In the genomic region with DNA sequence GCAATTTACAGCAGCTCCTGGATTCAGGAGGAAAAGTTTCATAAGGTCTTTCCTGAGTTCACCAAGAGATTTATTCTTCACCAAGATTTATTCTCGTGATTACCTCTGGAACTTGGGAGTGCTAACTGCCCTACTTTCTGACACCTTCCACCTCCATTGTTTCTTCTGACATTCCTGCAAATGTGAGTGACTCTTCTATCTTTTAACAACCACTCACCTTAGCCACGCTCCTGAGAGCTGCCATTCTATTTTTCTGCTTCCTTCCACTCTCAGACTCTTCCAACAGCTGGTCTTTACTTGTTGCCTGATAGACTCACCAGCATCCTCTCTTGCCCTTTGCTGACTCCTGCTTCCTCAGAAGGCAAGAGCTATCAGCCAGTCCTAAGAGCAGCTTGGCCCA, we compare ENCODE assay signal across 22 cellular contexts. TPM values are rescaled to one million over a fixed set of nuclear protein-coding genes. Genes with fewer than 3 reads are reported as not detected.
A peak's percentile ranks its signal among the peaks of the same experiment; 100 is the strongest.
DNase-seq lines count a peak whose midpoint lies in the region; ATAC-seq and TF ChIP-seq lines count a peak whose summit lies in the region.
"Had no signal": no experiment of that assay in that cellular context is flagged by ENCODE, and none has a peak within 500 bp of the region (broad histone marks: within the 10 kb centered on the region; RNA-seq: fewer than 3 reads in every experiment).

No MANE protein-coding gene starts in this region.

- no peak for ATAC-seq in HG02623 (IDR thresholded peaks at IDR 0.05; ENCODE audit: unreplicated experiment)
- no peak for ATAC-seq in heart left ventricle
- ATAC-seq in HG02938 (IDR thresholded peaks at IDR 0.05; ENCODE audit: unreplicated experiment), result no peak
- ATAC-seq: HepG2 had no signal

- no peak for TF ChIP-seq POLR2A in esophagus muscularis mucosa (IDR thresholded peaks at IDR 0.05; ENCODE audit: low read depth)
- no peak for TF ChIP-seq POLR2A in heart left ventricle (IDR thresholded peaks at IDR 0.05)

- TF ChIP-seq CTCF in esophagus muscularis mucosa (IDR thresholded peaks at IDR 0.05) (no peak), heart left ventricle (IDR thresholded peaks at IDR 0.05) (no peak)

- 70% methylated on average over 2 of the region's 2 CpGs for WGBS in esophagus muscularis mucosa
- 25 to 49% (median 39%) methylated on average over 2 of the region's 2 CpGs for WGBS in heart left ventricle, 4 donors

- intact Hi-C loops in esophagus muscularis mucosa (cut with DNase I), result no loop called here
- intact Hi-C loops in heart left ventricle (cut with DNase I), result no loop called here

- peak; percentile 42 for DNase-seq in NCI-H226
- peak; percentile 72 for DNase-seq in esophagus muscularis mucosa (ENCODE audit: extremely low spot score)
- peak; percentile 22 for DNase-seq in renal cortical epithelial cell (ENCODE audit: low read depth)
- DNase-seq in heart left ventricle, result no peak
- DNase-seq: ACHN; BE2C; C1 segment of cervical spinal cord; CD4-positive, CD25-positive, alpha-beta regulatory T cell; CD8-positive, alpha-beta memory T cell; COR-L47; DMS 273 treated with DMSO at 0.1 percent for 48 hours; DMS53; DND-41; EL; KBM-7 had no signal

- H3K4me1 ChIP-seq in esophagus muscularis mucosa (no peaks in the 10 kb centered on the region), heart left ventricle (no peaks in the 10 kb centered on the region)
- H3K4me1 ChIP-seq: BE2C had no signal

- H3K36me3 ChIP-seq in esophagus muscularis mucosa (no peaks in the 10 kb centered on the region), heart left ventricle (no peaks in the 10 kb centered on the region)
- H3K36me3 ChIP-seq: BE2C, HAP-1 had no signal

- H3K9me3 ChIP-seq in esophagus muscularis mucosa (no peaks in the 10 kb centered on the region), heart left ventricle (peaks cover 0 to 4% (median 0%) of the 10 kb centered on the region in 12 donors)
- H3K9me3 ChIP-seq: BE2C had no signal

- H3K27ac ChIP-seq in esophagus muscularis mucosa (replicated peaks in 1 of 4), result no peak overlapping the region
- H3K27ac ChIP-seq in heart left ventricle, result no peak overlapping the region

- H3K4me3 ChIP-seq in esophagus muscularis mucosa (no peak overlapping the region), heart left ventricle (no peak overlapping the region)
- H3K4me3 ChIP-seq: HAP-1 had no signal

- no peak for TF ChIP-seq EP300 in esophagus muscularis mucosa (IDR thresholded peaks at IDR 0.05)

- H3K27me3 ChIP-seq in esophagus muscularis mucosa, result no peaks in the 10 kb centered on the region
- H3K27me3 ChIP-seq in heart left ventricle, result peaks cover 0 to 9% (median 0%) of the 10 kb centered on the region in 9 donors

RNA-seq across cellular contexts. Expression of a gene that starts 11.5 kb away (rescaled TPM):
- total RNA-seq in esophagus muscularis mucosa, result not detected
- total RNA-seq in renal cortical epithelial cell, result 0.05 TPM in 1 of 2 replicates, not detected in the other
- not detected for total RNA-seq in heart left ventricle
- not detected for polyA plus RNA-seq in heart left ventricle
- total RNA-seq: CD8-positive, alpha-beta memory T cell; G401; H4; HepG2 had no signal
- polyA plus RNA-seq: CD8-positive, alpha-beta memory T cell; HepG2; IgD-negative memory B cell had no signal

Comparison
In these comparisons a context has a peak if more than half of its experiments do, and no peak if none do; other contexts are left out.
1. DNase-seq: peak in NCI-H226 (single experiment), esophagus muscularis mucosa (single experiment) and renal cortical epithelial cell (single experiment); none in heart left ventricle (0 of 5).